1 cellular context compared by ENCODE assay signal in the genomic region with DNA sequence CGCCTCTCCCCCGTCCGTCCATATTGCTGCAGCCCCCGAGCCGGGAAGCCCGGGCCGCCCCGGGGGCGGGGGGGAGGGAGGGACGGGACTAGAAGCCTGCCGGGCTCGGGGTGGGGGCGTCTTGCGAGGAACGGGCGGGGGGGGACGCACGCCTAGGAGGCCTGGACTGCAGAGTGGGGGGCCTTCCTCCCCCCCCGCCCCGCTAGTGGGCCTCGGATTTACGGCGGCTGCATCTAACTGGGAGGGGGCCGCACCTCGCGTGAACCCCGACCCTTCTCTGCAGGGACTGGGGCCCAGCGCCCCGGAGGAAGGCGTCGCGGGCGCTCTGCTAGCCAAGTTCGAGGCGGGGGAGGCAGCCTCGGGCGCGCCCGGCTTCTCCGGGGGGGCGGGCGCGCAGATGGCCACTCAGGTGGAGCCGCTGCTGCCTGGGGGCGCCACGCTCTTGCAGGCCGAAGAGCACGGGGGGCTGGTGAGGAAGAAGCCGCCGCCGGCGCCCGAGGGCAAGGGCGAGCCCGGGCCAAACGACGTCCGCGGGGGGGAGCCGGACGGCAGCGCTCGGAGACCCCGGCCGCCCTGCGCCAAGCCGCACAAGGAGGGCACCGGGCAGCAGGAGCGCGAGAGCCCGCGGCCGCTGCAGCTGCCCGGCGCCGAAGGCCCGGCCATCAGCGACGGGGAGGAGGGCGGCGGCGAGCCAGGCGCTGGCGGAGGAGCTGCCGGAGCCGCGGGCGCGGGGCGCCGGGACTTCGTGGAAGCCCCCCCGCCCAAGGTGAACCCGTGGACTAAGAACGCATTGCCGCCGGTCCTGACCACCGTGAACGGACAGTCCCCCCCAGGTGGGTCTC.
A peak's percentile ranks its signal among the peaks of the same experiment; 100 is the strongest.
TF ChIP-seq lines count a peak whose summit lies in the region.

A gene (plus strand): TSS at position 17 of the 842 bp plus-strand sequence. CDS start 381 bp downstream, at position 398.

TF ChIP-seq in K562, 482 proteins besides CTCF, POLR2A, EP300 and RAD21 (continued from another document and continues in another):
- TF ChIP-seq, protein P1, sequence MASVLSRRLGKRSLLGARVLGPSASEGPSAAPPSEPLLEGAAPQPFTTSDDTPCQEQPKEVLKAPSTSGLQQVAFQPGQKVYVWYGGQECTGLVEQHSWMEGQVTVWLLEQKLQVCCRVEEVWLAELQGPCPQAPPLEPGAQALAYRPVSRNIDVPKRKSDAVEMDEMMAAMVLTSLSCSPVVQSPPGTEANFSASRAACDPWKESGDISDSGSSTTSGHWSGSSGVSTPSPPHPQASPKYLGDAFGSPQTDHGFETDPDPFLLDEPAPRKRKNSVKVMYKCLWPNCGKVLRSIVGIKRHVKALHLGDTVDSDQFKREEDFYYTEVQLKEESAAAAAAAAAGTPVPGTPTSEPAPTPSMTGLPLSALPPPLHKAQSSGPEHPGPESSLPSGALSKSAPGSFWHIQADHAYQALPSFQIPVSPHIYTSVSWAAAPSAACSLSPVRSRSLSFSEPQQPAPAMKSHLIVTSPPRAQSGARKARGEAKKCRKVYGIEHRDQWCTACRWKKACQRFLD (CRISPR knock-in tag; IDR thresholded peaks at IDR 0.05), result no peak
- TF ChIP-seq, protein P2, sequence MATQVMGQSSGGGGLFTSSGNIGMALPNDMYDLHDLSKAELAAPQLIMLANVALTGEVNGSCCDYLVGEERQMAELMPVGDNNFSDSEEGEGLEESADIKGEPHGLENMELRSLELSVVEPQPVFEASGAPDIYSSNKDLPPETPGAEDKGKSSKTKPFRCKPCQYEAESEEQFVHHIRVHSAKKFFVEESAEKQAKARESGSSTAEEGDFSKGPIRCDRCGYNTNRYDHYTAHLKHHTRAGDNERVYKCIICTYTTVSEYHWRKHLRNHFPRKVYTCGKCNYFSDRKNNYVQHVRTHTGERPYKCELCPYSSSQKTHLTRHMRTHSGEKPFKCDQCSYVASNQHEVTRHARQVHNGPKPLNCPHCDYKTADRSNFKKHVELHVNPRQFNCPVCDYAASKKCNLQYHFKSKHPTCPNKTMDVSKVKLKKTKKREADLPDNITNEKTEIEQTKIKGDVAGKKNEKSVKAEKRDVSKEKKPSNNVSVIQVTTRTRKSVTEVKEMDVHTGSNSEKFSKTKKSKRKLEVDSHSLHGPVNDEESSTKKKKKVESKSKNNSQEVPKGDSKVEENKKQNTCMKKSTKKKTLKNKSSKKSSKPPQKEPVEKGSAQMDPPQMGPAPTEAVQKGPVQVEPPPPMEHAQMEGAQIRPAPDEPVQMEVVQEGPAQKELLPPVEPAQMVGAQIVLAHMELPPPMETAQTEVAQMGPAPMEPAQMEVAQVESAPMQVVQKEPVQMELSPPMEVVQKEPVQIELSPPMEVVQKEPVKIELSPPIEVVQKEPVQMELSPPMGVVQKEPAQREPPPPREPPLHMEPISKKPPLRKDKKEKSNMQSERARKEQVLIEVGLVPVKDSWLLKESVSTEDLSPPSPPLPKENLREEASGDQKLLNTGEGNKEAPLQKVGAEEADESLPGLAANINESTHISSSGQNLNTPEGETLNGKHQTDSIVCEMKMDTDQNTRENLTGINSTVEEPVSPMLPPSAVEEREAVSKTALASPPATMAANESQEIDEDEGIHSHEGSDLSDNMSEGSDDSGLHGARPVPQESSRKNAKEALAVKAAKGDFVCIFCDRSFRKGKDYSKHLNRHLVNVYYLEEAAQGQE (CRISPR knock-in tag; IDR thresholded peaks at IDR 0.05; ENCODE audit: low read depth), result peak; percentile 62
- TF ChIP-seq, protein P3, sequence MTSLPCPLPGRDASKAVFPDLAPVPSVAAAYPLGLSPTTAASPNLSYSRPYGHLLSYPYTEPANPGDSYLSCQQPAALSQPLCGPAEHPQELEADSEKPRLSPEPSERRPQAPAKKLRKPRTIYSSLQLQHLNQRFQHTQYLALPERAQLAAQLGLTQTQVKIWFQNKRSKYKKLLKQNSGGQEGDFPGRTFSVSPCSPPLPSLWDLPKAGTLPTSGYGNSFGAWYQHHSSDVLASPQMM (CRISPR knock-in tag; IDR thresholded peaks at IDR 0.05), result no peak
- TF ChIP-seq, protein P4, sequence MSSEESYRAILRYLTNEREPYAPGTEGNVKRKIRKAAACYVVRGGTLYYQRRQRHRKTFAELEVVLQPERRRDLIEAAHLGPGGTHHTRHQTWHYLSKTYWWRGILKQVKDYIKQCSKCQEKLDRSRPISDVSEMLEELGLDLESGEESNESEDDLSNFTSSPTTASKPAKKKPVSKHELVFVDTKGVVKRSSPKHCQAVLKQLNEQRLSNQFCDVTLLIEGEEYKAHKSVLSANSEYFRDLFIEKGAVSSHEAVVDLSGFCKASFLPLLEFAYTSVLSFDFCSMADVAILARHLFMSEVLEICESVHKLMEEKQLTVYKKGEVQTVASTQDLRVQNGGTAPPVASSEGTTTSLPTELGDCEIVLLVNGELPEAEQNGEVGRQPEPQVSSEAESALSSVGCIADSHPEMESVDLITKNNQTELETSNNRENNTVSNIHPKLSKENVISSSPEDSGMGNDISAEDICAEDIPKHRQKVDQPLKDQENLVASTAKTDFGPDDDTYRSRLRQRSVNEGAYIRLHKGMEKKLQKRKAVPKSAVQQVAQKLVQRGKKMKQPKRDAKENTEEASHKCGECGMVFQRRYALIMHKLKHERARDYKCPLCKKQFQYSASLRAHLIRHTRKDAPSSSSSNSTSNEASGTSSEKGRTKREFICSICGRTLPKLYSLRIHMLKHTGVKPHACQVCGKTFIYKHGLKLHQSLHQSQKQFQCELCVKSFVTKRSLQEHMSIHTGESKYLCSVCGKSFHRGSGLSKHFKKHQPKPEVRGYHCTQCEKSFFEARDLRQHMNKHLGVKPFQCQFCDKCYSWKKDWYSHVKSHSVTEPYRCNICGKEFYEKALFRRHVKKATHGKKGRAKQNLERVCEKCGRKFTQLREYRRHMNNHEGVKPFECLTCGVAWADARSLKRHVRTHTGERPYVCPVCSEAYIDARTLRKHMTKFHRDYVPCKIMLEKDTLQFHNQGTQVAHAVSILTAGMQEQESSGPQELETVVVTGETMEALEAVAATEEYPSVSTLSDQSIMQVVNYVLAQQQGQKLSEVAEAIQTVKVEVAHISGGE (CRISPR knock-in tag; IDR thresholded peaks at IDR 0.05), result peak in 1 of 3 experiments; percentile 15; a peak in 1 of 6 replicates
- TF ChIP-seq, protein P5, sequence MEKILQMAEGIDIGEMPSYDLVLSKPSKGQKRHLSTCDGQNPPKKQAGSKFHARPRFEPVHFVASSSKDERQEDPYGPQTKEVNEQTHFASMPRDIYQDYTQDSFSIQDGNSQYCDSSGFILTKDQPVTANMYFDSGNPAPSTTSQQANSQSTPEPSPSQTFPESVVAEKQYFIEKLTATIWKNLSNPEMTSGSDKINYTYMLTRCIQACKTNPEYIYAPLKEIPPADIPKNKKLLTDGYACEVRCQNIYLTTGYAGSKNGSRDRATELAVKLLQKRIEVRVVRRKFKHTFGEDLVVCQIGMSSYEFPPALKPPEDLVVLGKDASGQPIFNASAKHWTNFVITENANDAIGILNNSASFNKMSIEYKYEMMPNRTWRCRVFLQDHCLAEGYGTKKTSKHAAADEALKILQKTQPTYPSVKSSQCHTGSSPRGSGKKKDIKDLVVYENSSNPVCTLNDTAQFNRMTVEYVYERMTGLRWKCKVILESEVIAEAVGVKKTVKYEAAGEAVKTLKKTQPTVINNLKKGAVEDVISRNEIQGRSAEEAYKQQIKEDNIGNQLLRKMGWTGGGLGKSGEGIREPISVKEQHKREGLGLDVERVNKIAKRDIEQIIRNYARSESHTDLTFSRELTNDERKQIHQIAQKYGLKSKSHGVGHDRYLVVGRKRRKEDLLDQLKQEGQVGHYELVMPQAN (IDR thresholded peaks at IDR 0.05; ENCODE audit: borderline replicate concordance), result 0 out of 2 replicates have a peak, but pooled peaks have one; percentile 32
- TF ChIP-seq NR2C2 (CRISPR knock-in tag; IDR thresholded peaks at IDR 0.05) (no peak), NR2C2 (tag; IDR thresholded peaks at IDR 0.05) (0 out of 2 replicates have a peak, but pooled peaks have one; percentile 8), KDM4B (IDR thresholded peaks at IDR 0.05; ENCODE audit: borderline replicate concordance in 2 of 2, low read depth in 1 of 2) (0 out of 4 replicates have a peak, but pooled peaks of 1 of the 2 experiments have one; percentile 70), ZZZ3 (IDR thresholded peaks at IDR 0.05) (no peak), TEAD1 (CRISPR knock-in tag; IDR thresholded peaks at IDR 0.05) (0 out of 4 replicates have a peak, but pooled peaks of 1 of the 2 experiments have one; percentile 14), HNRNPK (IDR thresholded peaks at IDR 0.05; ENCODE audit: low read depth, low read length, poor library complexity, severe bottlenecking) (peak; percentile 73), CHD1 (IDR thresholded peaks at IDR 0.05; ENCODE audit: low read length) (peak; percentile 69), RBM14 (IDR thresholded peaks at IDR 0.05; ENCODE audit: borderline replicate concordance, insufficient read depth, low read depth, low read length) (0 out of 2 replicates have a peak, but pooled peaks have one; percentile 30), PHF21A (IDR thresholded peaks at IDR 0.05; ENCODE audit: borderline replicate concordance, low read depth) (no peak), GABPA (tag; conservative IDR thresholded peaks at IDR 0.05; ENCODE audit: low read depth) (no peak)
- TF ChIP-seq, protein P6, sequence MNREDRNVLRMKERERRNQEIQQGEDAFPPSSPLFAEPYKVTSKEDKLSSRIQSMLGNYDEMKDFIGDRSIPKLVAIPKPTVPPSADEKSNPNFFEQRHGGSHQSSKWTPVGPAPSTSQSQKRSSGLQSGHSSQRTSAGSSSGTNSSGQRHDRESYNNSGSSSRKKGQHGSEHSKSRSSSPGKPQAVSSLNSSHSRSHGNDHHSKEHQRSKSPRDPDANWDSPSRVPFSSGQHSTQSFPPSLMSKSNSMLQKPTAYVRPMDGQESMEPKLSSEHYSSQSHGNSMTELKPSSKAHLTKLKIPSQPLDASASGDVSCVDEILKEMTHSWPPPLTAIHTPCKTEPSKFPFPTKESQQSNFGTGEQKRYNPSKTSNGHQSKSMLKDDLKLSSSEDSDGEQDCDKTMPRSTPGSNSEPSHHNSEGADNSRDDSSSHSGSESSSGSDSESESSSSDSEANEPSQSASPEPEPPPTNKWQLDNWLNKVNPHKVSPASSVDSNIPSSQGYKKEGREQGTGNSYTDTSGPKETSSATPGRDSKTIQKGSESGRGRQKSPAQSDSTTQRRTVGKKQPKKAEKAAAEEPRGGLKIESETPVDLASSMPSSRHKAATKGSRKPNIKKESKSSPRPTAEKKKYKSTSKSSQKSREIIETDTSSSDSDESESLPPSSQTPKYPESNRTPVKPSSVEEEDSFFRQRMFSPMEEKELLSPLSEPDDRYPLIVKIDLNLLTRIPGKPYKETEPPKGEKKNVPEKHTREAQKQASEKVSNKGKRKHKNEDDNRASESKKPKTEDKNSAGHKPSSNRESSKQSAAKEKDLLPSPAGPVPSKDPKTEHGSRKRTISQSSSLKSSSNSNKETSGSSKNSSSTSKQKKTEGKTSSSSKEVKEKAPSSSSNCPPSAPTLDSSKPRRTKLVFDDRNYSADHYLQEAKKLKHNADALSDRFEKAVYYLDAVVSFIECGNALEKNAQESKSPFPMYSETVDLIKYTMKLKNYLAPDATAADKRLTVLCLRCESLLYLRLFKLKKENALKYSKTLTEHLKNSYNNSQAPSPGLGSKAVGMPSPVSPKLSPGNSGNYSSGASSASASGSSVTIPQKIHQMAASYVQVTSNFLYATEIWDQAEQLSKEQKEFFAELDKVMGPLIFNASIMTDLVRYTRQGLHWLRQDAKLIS (CRISPR knock-in tag; IDR thresholded peaks at IDR 0.05), result 0 out of 2 replicates have a peak, but pooled peaks have one; percentile 6
- TF ChIP-seq, protein P7, sequence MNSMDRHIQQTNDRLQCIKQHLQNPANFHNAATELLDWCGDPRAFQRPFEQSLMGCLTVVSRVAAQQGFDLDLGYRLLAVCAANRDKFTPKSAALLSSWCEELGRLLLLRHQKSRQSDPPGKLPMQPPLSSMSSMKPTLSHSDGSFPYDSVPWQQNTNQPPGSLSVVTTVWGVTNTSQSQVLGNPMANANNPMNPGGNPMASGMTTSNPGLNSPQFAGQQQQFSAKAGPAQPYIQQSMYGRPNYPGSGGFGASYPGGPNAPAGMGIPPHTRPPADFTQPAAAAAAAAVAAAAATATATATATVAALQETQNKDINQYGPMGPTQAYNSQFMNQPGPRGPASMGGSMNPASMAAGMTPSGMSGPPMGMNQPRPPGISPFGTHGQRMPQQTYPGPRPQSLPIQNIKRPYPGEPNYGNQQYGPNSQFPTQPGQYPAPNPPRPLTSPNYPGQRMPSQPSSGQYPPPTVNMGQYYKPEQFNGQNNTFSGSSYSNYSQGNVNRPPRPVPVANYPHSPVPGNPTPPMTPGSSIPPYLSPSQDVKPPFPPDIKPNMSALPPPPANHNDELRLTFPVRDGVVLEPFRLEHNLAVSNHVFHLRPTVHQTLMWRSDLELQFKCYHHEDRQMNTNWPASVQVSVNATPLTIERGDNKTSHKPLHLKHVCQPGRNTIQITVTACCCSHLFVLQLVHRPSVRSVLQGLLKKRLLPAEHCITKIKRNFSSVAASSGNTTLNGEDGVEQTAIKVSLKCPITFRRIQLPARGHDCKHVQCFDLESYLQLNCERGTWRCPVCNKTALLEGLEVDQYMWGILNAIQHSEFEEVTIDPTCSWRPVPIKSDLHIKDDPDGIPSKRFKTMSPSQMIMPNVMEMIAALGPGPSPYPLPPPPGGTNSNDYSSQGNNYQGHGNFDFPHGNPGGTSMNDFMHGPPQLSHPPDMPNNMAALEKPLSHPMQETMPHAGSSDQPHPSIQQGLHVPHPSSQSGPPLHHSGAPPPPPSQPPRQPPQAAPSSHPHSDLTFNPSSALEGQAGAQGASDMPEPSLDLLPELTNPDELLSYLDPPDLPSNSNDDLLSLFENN (IDR thresholded peaks at IDR 0.05; ENCODE audit: low read depth in 2 of 2, low read length in 2 of 2), result 0 out of 4 replicates have a peak, but pooled peaks of 1 of the 2 experiments have one; percentile 1
- TF ChIP-seq, protein P8, sequence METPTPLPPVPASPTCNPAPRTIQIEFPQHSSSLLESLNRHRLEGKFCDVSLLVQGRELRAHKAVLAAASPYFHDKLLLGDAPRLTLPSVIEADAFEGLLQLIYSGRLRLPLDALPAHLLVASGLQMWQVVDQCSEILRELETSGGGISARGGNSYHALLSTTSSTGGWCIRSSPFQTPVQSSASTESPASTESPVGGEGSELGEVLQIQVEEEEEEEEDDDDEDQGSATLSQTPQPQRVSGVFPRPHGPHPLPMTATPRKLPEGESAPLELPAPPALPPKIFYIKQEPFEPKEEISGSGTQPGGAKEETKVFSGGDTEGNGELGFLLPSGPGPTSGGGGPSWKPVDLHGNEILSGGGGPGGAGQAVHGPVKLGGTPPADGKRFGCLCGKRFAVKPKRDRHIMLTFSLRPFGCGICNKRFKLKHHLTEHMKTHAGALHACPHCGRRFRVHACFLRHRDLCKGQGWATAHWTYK (CRISPR knock-in tag; IDR thresholded peaks at IDR 0.05), result peak; percentile 89; the same call in 1 of the 2 replicates
- TF ChIP-seq, protein P9, sequence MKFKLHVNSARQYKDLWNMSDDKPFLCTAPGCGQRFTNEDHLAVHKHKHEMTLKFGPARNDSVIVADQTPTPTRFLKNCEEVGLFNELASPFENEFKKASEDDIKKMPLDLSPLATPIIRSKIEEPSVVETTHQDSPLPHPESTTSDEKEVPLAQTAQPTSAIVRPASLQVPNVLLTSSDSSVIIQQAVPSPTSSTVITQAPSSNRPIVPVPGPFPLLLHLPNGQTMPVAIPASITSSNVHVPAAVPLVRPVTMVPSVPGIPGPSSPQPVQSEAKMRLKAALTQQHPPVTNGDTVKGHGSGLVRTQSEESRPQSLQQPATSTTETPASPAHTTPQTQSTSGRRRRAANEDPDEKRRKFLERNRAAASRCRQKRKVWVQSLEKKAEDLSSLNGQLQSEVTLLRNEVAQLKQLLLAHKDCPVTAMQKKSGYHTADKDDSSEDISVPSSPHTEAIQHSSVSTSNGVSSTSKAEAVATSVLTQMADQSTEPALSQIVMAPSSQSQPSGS (CRISPR knock-in tag; IDR thresholded peaks at IDR 0.05), result no peak
